ENCODE assay signal across 9 cellular contexts in genomic region chr12:84508325-84508861, GRCh38.
DNase-seq lines count a peak whose midpoint lies in the region; FAIRE-seq and TF ChIP-seq lines count a peak whose summit lies in the region.
"Had no signal": no experiment of that assay in that cellular context is flagged by ENCODE, and none has a peak within 500 bp of the region (broad histone marks: within the 10 kb centered on the region; RNA-seq: fewer than 3 reads in every experiment).

No MANE protein-coding gene starts in this region.

- no peak overlapping the region for H3K9ac ChIP-seq in mammary epithelial cell (ENCODE audit: insufficient read depth, low read length)
- H3K9ac ChIP-seq in neuronal stem cell (ENCODE audit: low read depth, low read length, poor library complexity) = no peak overlapping the region

- H2AK5ac ChIP-seq in neuronal stem cell (ENCODE audit: low read depth, low read length) = no peak overlapping the region

- DNase-seq in GM06990 (ENCODE audit: extremely low read depth, insufficient read length) (no peak), HFF-Myc (ENCODE audit: extremely low read depth, low read depth) (peak; percentile 79), NB4 (ENCODE audit: low read depth) (peak; percentile 74), mammary epithelial cell (peak; percentile 88), neuronal stem cell (ENCODE audit: low spot score) (no peak), frontal cortex (ENCODE audit: low spot score in 2 of 2) (no peak)
- no peak for DNase-seq in activated naive CD4-positive, alpha-beta T cell (lab: John Stamatoyannopoulos, UW)
- no peak for DNase-seq in NK-92 treated with Interleukin-12 subunit alpha and Interleukin-12 subunit beta, amount 100 ng/mL, for 24 hours (lab: John Stamatoyannopoulos, UW)

- no peak overlapping the region for H3K4me3 ChIP-seq in GM06990 (replicated peaks; ENCODE audit: low read depth, low read length)
- no peak overlapping the region for H3K4me3 ChIP-seq in HFF-Myc (replicated peaks; ENCODE audit: low read depth, low read length)
- no peak overlapping the region for H3K4me3 ChIP-seq in NB4 (ENCODE audit: low read depth, low read length)
- H3K4me3 ChIP-seq in mammary epithelial cell (replicated peaks in 1 of 3; ENCODE audit: insufficient read depth in 1 of 3, low read depth in 2 of 3, low read length in 3 of 3) = no peak overlapping the region
- H3K4me3 ChIP-seq in neuronal stem cell (ENCODE audit: low read length in 2 of 2) = no peak overlapping the region
- H3K4me3 ChIP-seq: SJCRH30 had no signal

- WGBS in mammary epithelial cell (ENCODE audit: low coverage, missing lambda C conversion rate) = 16% methylated on average over 3 of the region's 3 CpGs
- no CpG with 5 or more reads among the region's 3 CpGs for WGBS in neuronal stem cell (ENCODE audit: extremely low coverage in 2 of 2, insufficient read length in 2 of 2, insufficient replicate concordance in 1 of 2), 2 donors

- BruUV-seq in mammary epithelial cell (replicated peaks; lab: Mats Ljungman, UMichigan) = no TSS peak

- intact Hi-C loops in mammary epithelial cell (cut with micrococcal nuclease) = loop anchor here (5.0 to 10.0 kb wide), 7 partner anchors 106 to 1984 kb away; no protein-coding TSS in a partner anchor

- H2BK12ac ChIP-seq in neuronal stem cell (ENCODE audit: low read length) = no peak overlapping the region

- no peak overlapping the region for H3K14ac ChIP-seq in neuronal stem cell (ENCODE audit: low read length)

- H3K23ac ChIP-seq in neuronal stem cell (ENCODE audit: low read depth, low read length, poor library complexity) = no peak overlapping the region

- dilution Hi-C loops in mammary epithelial cell (cut with HindIII; ENCODE audit: low sequenced_read_pairs) = no loop called here

- H2AFZ ChIP-seq in mammary epithelial cell (ENCODE audit: low read depth, low read length) (peak overlapping the region; percentile 83), neuronal stem cell (ENCODE audit: low read length) (peak overlapping the region; percentile 43)

- H3K4me1 ChIP-seq in mammary epithelial cell (ENCODE audit: insufficient read depth, low read length) (peaks cover 32% of the 10 kb centered on the region), neuronal stem cell (ENCODE audit: control insufficient read depth in 2 of 2, insufficient read depth in 1 of 2, low read depth in 1 of 2, low read length in 2 of 2) (no peaks in the 10 kb centered on the region)
- H3K4me1 ChIP-seq: SJCRH30 had no signal

- no peak overlapping the region for H2BK120ac ChIP-seq in neuronal stem cell (ENCODE audit: low read depth, low read length)

- no peak for FAIRE-seq in frontal cortex (lab: Jason Lieb, UNC)

- H4K20me1 ChIP-seq in mammary epithelial cell (ENCODE audit: insufficient read depth, low read length) = no peaks in the 10 kb centered on the region

- H2BK5ac ChIP-seq in neuronal stem cell (ENCODE audit: low read length) = no peak overlapping the region

- H2BK15ac ChIP-seq in neuronal stem cell (ENCODE audit: low read length) = no peak overlapping the region

- H3K27me3 ChIP-seq in GM06990 (replicated peaks; ENCODE audit: control insufficient read depth, insufficient read depth, low read length) (no peaks in the 10 kb centered on the region), mammary epithelial cell (ENCODE audit: insufficient read depth, low read length) (no peaks in the 10 kb centered on the region), neuronal stem cell (ENCODE audit: control insufficient read depth in 3 of 3, insufficient read depth in 3 of 3, low read depth in 1 of 3, low read length in 3 of 3) (no peaks in the 10 kb centered on the region)
- H3K27me3 ChIP-seq: SJCRH30 had no signal

- CTCF ChIA-PET in mammary epithelial cell (lab: Charles Lee; ENCODE audit: low non-redundant PET) = interaction anchor here (0.6 to 0.7 kb wide), 4 partner anchors 129 to 1105 kb away, joined by 3 to 5 read pairs (median 3); no protein-coding TSS in a partner anchor

- no peaks in the 10 kb centered on the region for H3K36me3 ChIP-seq in GM06990 (ENCODE audit: control insufficient read depth, insufficient read depth, low read length)
- no peaks in the 10 kb centered on the region for H3K36me3 ChIP-seq in mammary epithelial cell (ENCODE audit: insufficient read depth, low read length)
- H3K36me3 ChIP-seq in neuronal stem cell (replicated peaks in 1 of 2; ENCODE audit: control insufficient read depth in 2 of 2, insufficient read depth in 2 of 2, low read length in 2 of 2) = no peaks in the 10 kb centered on the region
- H3K36me3 ChIP-seq: SJCRH30 had no signal

- no peak overlapping the region for H4K8ac ChIP-seq in neuronal stem cell (ENCODE audit: low read depth, low read length)

- H3K4me2 ChIP-seq in mammary epithelial cell (ENCODE audit: insufficient read depth, low read depth, low read length) (peak overlapping the region; percentile 65), neuronal stem cell (ENCODE audit: insufficient read depth, low read length, poor library complexity, severe bottlenecking) (no peak overlapping the region)

- no peak overlapping the region for H4K91ac ChIP-seq in neuronal stem cell (ENCODE audit: low read depth, low read length, poor library complexity)

- no peak overlapping the region for H3K4ac ChIP-seq in neuronal stem cell (ENCODE audit: low read length)

- no peak for TF ChIP-seq POLR2A in NB4 (IDR thresholded peaks at IDR 0.05; ENCODE audit: extremely low read depth, insufficient read length)

- H3K27ac ChIP-seq in mammary epithelial cell (ENCODE audit: insufficient read depth, low read depth, low read length) (peak overlapping the region; percentile 72), neuronal stem cell (replicated peaks; ENCODE audit: low read length) (no peak overlapping the region)
- H3K27ac ChIP-seq: SJCRH30 had no signal

- in situ Hi-C loops in mammary epithelial cell (cut with MboI; ENCODE audit: low sequenced_read_pairs in 2 of 2) = loop anchor here in 1 of 2 donors (10.0 kb wide), 1 partner anchor 336 kb away; no protein-coding TSS in a partner anchor

- H3K79me1 ChIP-seq in neuronal stem cell (ENCODE audit: low read depth, low read length) = no peaks in the 10 kb centered on the region

- H3K18ac ChIP-seq in neuronal stem cell (ENCODE audit: low read length) = no peak overlapping the region

- peak; percentile 32 for TF ChIP-seq CTCF in GM06990 (IDR thresholded peaks at IDR 0.05; ENCODE audit: insufficient read depth, low read length, poor library complexity, severe bottlenecking)
- peak; percentile 64 for TF ChIP-seq CTCF in HFF-Myc (IDR thresholded peaks at IDR 0.05; ENCODE audit: low read depth, low read length, missing control alignments)
- peak; percentile 55 for TF ChIP-seq CTCF in NB4 (IDR thresholded peaks at IDR 0.05; ENCODE audit: low read depth, low read length)
- TF ChIP-seq CTCF in mammary epithelial cell (conservative IDR thresholded peaks at IDR 0.05 in 1 of 2, IDR thresholded peaks at IDR 0.05 in 1 of 2; ENCODE audit: extremely low read depth in 1 of 2, insufficient read depth in 1 of 2, low read depth in 1 of 2, low read length in 2 of 2) = peak; percentile 73 to 75

- H3K79me2 ChIP-seq in mammary epithelial cell (ENCODE audit: insufficient read depth, low read length) = no peaks in the 10 kb centered on the region

- H3K9me3 ChIP-seq in mammary epithelial cell (replicated peaks; ENCODE audit: insufficient read depth, low read length) = no peaks in the 10 kb centered on the region
- H3K9me3 ChIP-seq in neuronal stem cell (replicated peaks in 1 of 2; ENCODE audit: control insufficient read depth in 2 of 2, insufficient read depth in 1 of 2, low read depth in 1 of 2, low read length in 2 of 2) = no peaks in the 10 kb centered on the region
- H3K9me3 ChIP-seq: SJCRH30 had no signal

Comparison
In these comparisons a context has a peak if more than half of its experiments do, and no peak if none do; other contexts are left out.
1. DNase-seq: peak in HFF-Myc (single experiment), NB4 (single experiment) and mammary epithelial cell (single experiment); none in GM06990 (single experiment), neuronal stem cell (single experiment), frontal cortex (0 of 2), activated naive CD4-positive, alpha-beta T cell (0 of 4) and NK-92 treated with Interleukin-12 subunit alpha and Interleukin-12 subunit beta, amount 100 ng/mL, for 24 hours (single experiment).
2. Peak in every context shown above with its lines, with median percentiles within 50 percentile points of each other: CTCF ChIP-seq.